ENCODE assay signal across 9 cellular contexts in genomic region chr6:135145509-135145865, GRCh38. TPM values are rescaled to one million over a fixed set of nuclear protein-coding genes. Genes with fewer than 3 reads are reported as not detected.
DNase-seq lines count a peak whose midpoint lies in the region; ATAC-seq and TF ChIP-seq lines count a peak whose summit lies in the region.
"Had no signal": no experiment of that assay in that cellular context is flagged by ENCODE, and none has a peak within 500 bp of the region (broad histone marks: within the 10 kb centered on the region; RNA-seq: fewer than 3 reads in every experiment).

No MANE protein-coding gene starts in this region.

- H3K27me3 ChIP-seq in GM23248 (replicated peaks; ENCODE audit: insufficient read depth) (no peaks in the 10 kb centered on the region), neutrophil (no peaks in the 10 kb centered on the region)

- H2AFZ ChIP-seq in GM23248 (peak overlapping the region; percentile 52; the same call in 1 of the 2 replicates), OCI-LY7 (ENCODE audit: low read length) (peak overlapping the region; percentile 93)

- TF ChIP-seq CTCF in OCI-LY7 (conservative IDR thresholded peaks at IDR 0.05; ENCODE audit: low read length) (no peak), neutrophil (IDR thresholded peaks at IDR 0.05) (no peak)

- BruUV-seq in OCI-LY7 (replicated peaks; lab: Mats Ljungman, UMichigan) = no TSS peak

- H3K9me3 ChIP-seq in GM23248 (ENCODE audit: low read depth) = no peaks in the 10 kb centered on the region
- H3K9me3 ChIP-seq in OCI-LY7 (ENCODE audit: low read length) = peaks cover 1% of the 10 kb centered on the region; the same call in 1 of the 2 replicates
- no peaks in the 10 kb centered on the region for H3K9me3 ChIP-seq in neutrophil

- WGBS in GM23248 (ENCODE audit: low coverage in 1 of 2, low lambda C conversion rate in 2 of 2, missing lambda C conversion rate in 2 of 2), 2 experiments = 86 to 89% methylated on average over 1 of the region's 1 CpG

- no peaks in the 10 kb centered on the region for H3K27me3 Mint-ChIP-seq in central memory CD8-positive, alpha-beta T cell

- CTCF ChIA-PET in OCI-LY7 (lab: Charles Lee; ENCODE audit: unreplicated experiment) = interaction anchor here (1.0 kb wide), 1 partner anchor 123 kb away, joined by 3 read pairs; no protein-coding TSS in a partner anchor

- peak overlapping the region; percentile 93 for H3K27ac Mint-ChIP-seq in central memory CD8-positive, alpha-beta T cell (ENCODE audit: low read depth)

- H3K4me1 Mint-ChIP-seq in central memory CD8-positive, alpha-beta T cell = peaks cover 12% of the 10 kb centered on the region

- H3K4me3 Mint-ChIP-seq in central memory CD8-positive, alpha-beta T cell = peak overlapping the region; percentile 48

- intact Hi-C loops in OCI-LY7 (cut with micrococcal nuclease; ENCODE audit: unreplicated experiment) = loop anchor here (1.0 to 2.0 kb wide), 4 partner anchors 23 to 294 kb away; no protein-coding TSS in a partner anchor

- in situ Hi-C loops in GM23248 (cut with MboI) = loop anchor here (10.0 kb wide), 1 partner anchor 289 kb away; no protein-coding TSS in a partner anchor

- DNase-seq in GM23248 (peak; percentile 17), OCI-LY7 (ENCODE audit: low spot score) (no peak), NCI-H1105 (lab: John Stamatoyannopoulos, UW) (no peak), hippocampal formation (lab: John Stamatoyannopoulos, UW) (no peak)
- DNase-seq in central memory CD8-positive, alpha-beta T cell (ENCODE audit: low spot score in 2 of 2) = no peak
- DNase-seq: activated effector memory CD4-positive, alpha-beta T cell treated with Interleukin-2 at 50 U/mL for 16 hours; NCI-H2227 treated with DMSO at 0.1 percent for 48 hours had no signal

- H3K9ac ChIP-seq in GM23248 = no peak overlapping the region

- no peak overlapping the region for H3K4me3 ChIP-seq in GM23248
- H3K4me3 ChIP-seq in OCI-LY7 (ENCODE audit: low read depth, low read length, poor library complexity, severe bottlenecking) = peak overlapping the region; percentile 4
- peak overlapping the region; percentile 32 to 37 for H3K4me3 ChIP-seq in neutrophil (ENCODE audit: low read depth in 1 of 2, low read length in 1 of 2)

- H3K27ac ChIP-seq in GM23248 (no peak overlapping the region), OCI-LY7 (ENCODE audit: low read depth, low read length, poor library complexity, severe bottlenecking) (no peak overlapping the region), neutrophil (no peak overlapping the region)

- ATAC-seq in central memory CD8-positive, alpha-beta T cell (replicated peaks; ENCODE audit: extremely low read depth, poor library complexity, severe bottlenecking) = peak; percentile 52
- no peak for ATAC-seq in GM19397 (IDR thresholded peaks at IDR 0.05; ENCODE audit: unreplicated experiment)

- POLR2A ChIA-PET in OCI-LY7 (lab: Charles Lee) = interaction anchor here (1.1 to 1.9 kb wide), 2 partner anchors 11 to 279 kb away, joined by 5 to 9 read pairs; no protein-coding TSS in a partner anchor

- no peaks in the 10 kb centered on the region for H3K36me3 Mint-ChIP-seq in central memory CD8-positive, alpha-beta T cell (ENCODE audit: insufficient read depth)

- H3K4me2 ChIP-seq in GM23248 (ENCODE audit: unreplicated experiment) = no peak overlapping the region
- H3K4me2 ChIP-seq in OCI-LY7 (ENCODE audit: low read length) = peak overlapping the region; percentile 53

- H3K9me3 Mint-ChIP-seq in central memory CD8-positive, alpha-beta T cell = no peaks in the 10 kb centered on the region

- peaks cover 10% of the 10 kb centered on the region; the same call in 1 of the 2 replicates for H3K4me1 ChIP-seq in GM23248 (ENCODE audit: insufficient read depth)
- H3K4me1 ChIP-seq in OCI-LY7 (ENCODE audit: insufficient read depth, low read length, poor library complexity, severe bottlenecking) = peaks cover 50% of the 10 kb centered on the region
- peaks cover 35 to 38% of the 10 kb centered on the region in 2 experiments for H3K4me1 ChIP-seq in neutrophil (ENCODE audit: control insufficient read depth in 1 of 2, insufficient read depth in 1 of 2, low read depth in 1 of 2, low read length in 1 of 2)

- no peaks in the 10 kb centered on the region for H3K36me3 ChIP-seq in GM23248 (ENCODE audit: low read depth)
- no peaks in the 10 kb centered on the region for H3K36me3 ChIP-seq in OCI-LY7 (ENCODE audit: insufficient read depth, low read length)
- no peaks in the 10 kb centered on the region for H3K36me3 ChIP-seq in neutrophil

- H4K20me1 ChIP-seq in GM23248 (ENCODE audit: insufficient read depth) (no peaks in the 10 kb centered on the region), OCI-LY7 (ENCODE audit: insufficient read depth, low read length) (no peaks in the 10 kb centered on the region)

- no peaks in the 10 kb centered on the region for H3K9me2 ChIP-seq in GM23248 (ENCODE audit: insufficient read depth)
- H3K9me2 ChIP-seq in OCI-LY7 (ENCODE audit: insufficient read depth, low read length) = no peaks in the 10 kb centered on the region

- no peaks in the 10 kb centered on the region for H3F3A ChIP-seq in GM23248 (ENCODE audit: insufficient read depth)

- H3K79me2 ChIP-seq in GM23248 (ENCODE audit: insufficient read depth) (no peaks in the 10 kb centered on the region), OCI-LY7 (ENCODE audit: insufficient read depth, low read depth, low read length) (no peaks in the 10 kb centered on the region)

RNA-seq across cellular contexts. Expression of gene MYB, which starts 35.6 kb away (rescaled TPM):
- total RNA-seq in GM23248 (2014; rRNA removed; shearing (Covaris generic)) = 1.2 TPM in 1 of 2 replicates, not detected in the other
- 0.10 and 0.28 TPM in 2 replicates for polyA plus RNA-seq in GM23248 (2016; fragmentation: Nextera tagmentation; extraction: Ambion mirVana)
- 42.9 and 45.1 TPM in 2 replicates for total RNA-seq in OCI-LY7 (2014; rRNA removed; shearing (Covaris generic))
- 20.1 and 26.1 TPM in 2 replicates for total RNA-seq in OCI-LY7 (2022)
